In the genomic region with DNA sequence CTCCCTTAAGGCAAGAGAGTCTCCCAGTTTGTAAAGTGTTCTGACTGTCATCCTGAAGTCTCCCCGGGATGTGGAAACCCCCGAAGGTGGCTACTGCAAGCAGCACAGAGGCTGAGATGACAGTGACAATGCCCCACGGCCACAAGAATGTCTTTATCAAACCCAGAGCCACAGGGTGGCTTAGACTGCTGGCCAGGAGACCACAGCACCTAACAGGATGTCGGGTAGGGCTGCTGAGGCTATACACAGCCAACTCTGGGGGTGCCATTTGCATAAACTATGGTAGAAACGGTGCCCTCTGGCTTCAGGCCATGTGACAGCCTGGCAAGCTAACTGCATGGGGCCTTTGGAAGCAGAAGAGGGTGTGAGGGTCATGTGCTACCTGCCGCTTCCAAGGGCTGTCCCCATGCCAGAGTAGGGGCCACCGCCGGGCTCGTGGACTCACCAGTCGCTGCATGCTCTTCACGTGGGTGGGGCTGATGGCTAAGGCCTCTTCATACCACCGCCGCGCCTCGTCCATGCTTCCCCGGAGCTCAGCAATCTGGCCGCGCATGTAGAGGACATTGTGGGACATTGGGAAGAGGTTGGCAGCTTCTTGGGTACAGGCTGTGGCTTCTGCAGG, we compare ENCODE assay signal across 25 cellular contexts.
A peak's percentile ranks its signal among the peaks of the same experiment; 100 is the strongest.
DNase-seq lines count a peak whose midpoint lies in the region; ATAC-seq and TF ChIP-seq lines count a peak whose summit lies in the region.
"Had no signal": no experiment of that assay in that cellular context is flagged by ENCODE, and none has a peak within 500 bp of the region (broad histone marks: within the 10 kb centered on the region; RNA-seq: fewer than 3 reads in every experiment).

No MANE protein-coding gene starts in this region.

- no peak overlapping the region for H3K27ac Mint-ChIP-seq in natural killer cell
- H3K27ac Mint-ChIP-seq in natural killer cell treated with Interleukin-12 subunit alpha and Interleukin-12 subunit beta and Interleukin-15 and Interleukin-18, amount 100 ng/mL, for 72 hours: no peak overlapping the region
- no peak overlapping the region for H3K27ac Mint-ChIP-seq in CD4-positive, alpha-beta T cell
- H3K27ac Mint-ChIP-seq in stimulated activated memory B cell treated with anti-CD40 and anti-IgM and Interleukin-4, amounts not matched to agents 10 μg/mL and 1 μg/mL and 100 μg/mL, for 72 hours: no peak overlapping the region
- H3K27ac Mint-ChIP-seq: immature natural killer cell, nephron progenitor cell had no signal

- no peak overlapping the region for H3K4me3 Mint-ChIP-seq in natural killer cell
- no peak overlapping the region for H3K4me3 Mint-ChIP-seq in natural killer cell treated with Interleukin-12 subunit alpha and Interleukin-12 subunit beta and Interleukin-15 and Interleukin-18, amount 100 ng/mL, for 72 hours
- H3K4me3 Mint-ChIP-seq in CD4-positive, alpha-beta T cell: no peak overlapping the region
- no peak overlapping the region for H3K4me3 Mint-ChIP-seq in stimulated activated memory B cell treated with anti-CD40 and anti-IgM and Interleukin-4, amounts not matched to agents 10 μg/mL and 1 μg/mL and 100 μg/mL, for 72 hours
- H3K4me3 Mint-ChIP-seq: H9, immature natural killer cell, nephron progenitor cell had no signal

- POLR2A ChIA-PET in CD4-positive, alpha-beta T cell (lab: Charles Lee): no interaction called here

- peak in 2 of 3 donors; percentile 30 to 63 for ATAC-seq in natural killer cell
- ATAC-seq in natural killer cell treated with Interleukin-12 subunit alpha and Interleukin-12 subunit beta and Interleukin-15 and Interleukin-18, amount 100 ng/mL, for 72 hours: no peak
- ATAC-seq in upper lobe of right lung: no peak
- no peak for ATAC-seq in CD4-positive, alpha-beta T cell (ENCODE audit: poor library complexity)
- no peak for ATAC-seq in stimulated activated memory B cell treated with anti-CD40 and anti-IgM and Interleukin-4, amounts not matched to agents 10 μg/mL and 1 μg/mL and 100 μg/mL, for 72 hours
- ATAC-seq: activated CD4-positive, CD25-positive, alpha-beta regulatory T cell treated with anti-CD3 and anti-CD28 coated beads, Interleukin-2, amount 50 U/mL, for 24 hours; SK-N-SH treated with all-trans-retinoic acid at 6 μM for 48 hours had no signal

- H3K36me3 ChIP-seq in esophagus squamous epithelium: peaks cover 0 to 12% (median 0%) of the 10 kb centered on the region in 3 donors
- H3K36me3 ChIP-seq in upper lobe of right lung: no peaks in the 10 kb centered on the region
- H3K36me3 ChIP-seq: cardiac muscle cell, Peyer's patch, thoracic aorta had no signal

- intact Hi-C loops in natural killer cell (cut with micrococcal nuclease) (no loop called here), esophagus squamous epithelium (cut with DNase I) (no loop called here), upper lobe of right lung (cut with DNase I) (no loop called here)
- intact Hi-C loops in CD4-positive, alpha-beta T cell (cut with DNase I, micrococcal nuclease): no loop called here

- CTCF ChIA-PET in CD4-positive, alpha-beta T cell (lab: Charles Lee): no interaction called here

- no peak for DNase-seq in natural killer cell
- no peak for DNase-seq in natural killer cell treated with Interleukin-12 subunit alpha and Interleukin-12 subunit beta and Interleukin-15 and Interleukin-18, amount 100 ng/mL, for 72 hours (ENCODE audit: low spot score)
- DNase-seq in esophagus squamous epithelium (lab: John Stamatoyannopoulos, UW): no peak
- DNase-seq in midbrain (lab: John Stamatoyannopoulos, UW): peak; percentile 47
- DNase-seq in upper lobe of right lung: peak; percentile 58
- no peak for DNase-seq in CD4-positive, alpha-beta T cell
- DNase-seq in activated CD4-positive, alpha-beta T cell treated with anti-CD3 and anti-CD28 coated beads, Interleukin-2, amount 50 U/mL, for 1 hour: no peak
- DNase-seq: ACHN; activated effector memory CD4-positive, alpha-beta T cell treated with Interleukin-2 at 50 U/mL for 16 hours; amniotic stem cell; effector memory CD4-positive, alpha-beta T cell; GDM1; H9; mesendoderm; NCI-H82; nephron progenitor cell; T-helper 9 cell had no signal

- H3K4me1 ChIP-seq in esophagus squamous epithelium (peaks cover 0 to 40% (median 9%) of the 10 kb centered on the region in 3 donors), upper lobe of right lung (peaks cover 4% of the 10 kb centered on the region)
- H3K4me1 ChIP-seq: Peyer's patch had no signal

- no peaks in the 10 kb centered on the region for H3K9me3 ChIP-seq in esophagus squamous epithelium
- H3K9me3 ChIP-seq in upper lobe of right lung: no peaks in the 10 kb centered on the region
- H3K9me3 ChIP-seq in CD4-positive, alpha-beta T cell (ENCODE audit: control insufficient read depth, low read length): no peaks in the 10 kb centered on the region
- H3K9me3 ChIP-seq: Peyer's patch, thoracic aorta had no signal

- H3K4me3 ChIP-seq in esophagus squamous epithelium (no peak overlapping the region), upper lobe of right lung (no peak overlapping the region)
- H3K4me3 ChIP-seq: cardiac muscle cell, Peyer's patch, thoracic aorta had no signal

- H3K27me3 ChIP-seq in esophagus squamous epithelium (no peaks in the 10 kb centered on the region), upper lobe of right lung (no peaks in the 10 kb centered on the region)
- H3K27me3 ChIP-seq in CD4-positive, alpha-beta T cell (ENCODE audit: control insufficient read depth, insufficient read depth, low read length): no peaks in the 10 kb centered on the region
- H3K27me3 ChIP-seq: cardiac muscle cell, Peyer's patch had no signal

- no peaks in the 10 kb centered on the region for H3K4me1 Mint-ChIP-seq in natural killer cell
- no peaks in the 10 kb centered on the region for H3K4me1 Mint-ChIP-seq in natural killer cell treated with Interleukin-12 subunit alpha and Interleukin-12 subunit beta and Interleukin-15 and Interleukin-18, amount 100 ng/mL, for 72 hours (ENCODE audit: low read depth in 2 of 2)
- H3K4me1 Mint-ChIP-seq in CD4-positive, alpha-beta T cell (ENCODE audit: low read depth): no peaks in the 10 kb centered on the region
- no peaks in the 10 kb centered on the region for H3K4me1 Mint-ChIP-seq in stimulated activated memory B cell treated with anti-CD40 and anti-IgM and Interleukin-4, amounts not matched to agents 10 μg/mL and 1 μg/mL and 100 μg/mL, for 72 hours
- H3K4me1 Mint-ChIP-seq: immature natural killer cell had no signal

- peak overlapping the region in 3 of 4 donors; percentile 58 to 86 (median 68) for H3K27ac ChIP-seq in esophagus squamous epithelium
- H3K27ac ChIP-seq in upper lobe of right lung: peak overlapping the region; percentile 73
- no peak overlapping the region for H3K27ac ChIP-seq in CD4-positive, alpha-beta T cell (ENCODE audit: low read depth, low read length)
- H3K27ac ChIP-seq: C4-2B, cardiac muscle cell, Peyer's patch, thoracic aorta had no signal

- TF ChIP-seq POLR2A in esophagus squamous epithelium (IDR thresholded peaks at IDR 0.05): no peak

- WGBS in esophagus squamous epithelium, 2 donors: 20 to 97% methylated on average over 1 to 6 of the region's 18 CpGs

- TF ChIP-seq CTCF in natural killer cell (IDR thresholded peaks at IDR 0.05) (no peak), esophagus squamous epithelium (IDR thresholded peaks at IDR 0.05) (no peak), upper lobe of right lung (IDR thresholded peaks at IDR 0.05) (no peak)
- TF ChIP-seq CTCF in CD4-positive, alpha-beta T cell (IDR thresholded peaks at IDR 0.05): no peak

- no peaks in the 10 kb centered on the region for H3K9me3 Mint-ChIP-seq in natural killer cell
- H3K9me3 Mint-ChIP-seq in natural killer cell treated with Interleukin-12 subunit alpha and Interleukin-12 subunit beta and Interleukin-15 and Interleukin-18, amount 100 ng/mL, for 72 hours: no peaks in the 10 kb centered on the region
- H3K9me3 Mint-ChIP-seq in CD4-positive, alpha-beta T cell: no peaks in the 10 kb centered on the region
- no peaks in the 10 kb centered on the region for H3K9me3 Mint-ChIP-seq in stimulated activated memory B cell treated with anti-CD40 and anti-IgM and Interleukin-4, amounts not matched to agents 10 μg/mL and 1 μg/mL and 100 μg/mL, for 72 hours
- H3K9me3 Mint-ChIP-seq: H9, immature natural killer cell, nephron progenitor cell had no signal

- H3K36me3 Mint-ChIP-seq in natural killer cell: no peaks in the 10 kb centered on the region
- no peaks in the 10 kb centered on the region for H3K36me3 Mint-ChIP-seq in natural killer cell treated with Interleukin-12 subunit alpha and Interleukin-12 subunit beta and Interleukin-15 and Interleukin-18, amount 100 ng/mL, for 72 hours
- H3K36me3 Mint-ChIP-seq in CD4-positive, alpha-beta T cell (ENCODE audit: low read depth): no peaks in the 10 kb centered on the region
- H3K36me3 Mint-ChIP-seq in stimulated activated memory B cell treated with anti-CD40 and anti-IgM and Interleukin-4, amounts not matched to agents 10 μg/mL and 1 μg/mL and 100 μg/mL, for 72 hours: no peaks in the 10 kb centered on the region
- H3K36me3 Mint-ChIP-seq: immature natural killer cell had no signal

- H3K27me3 Mint-ChIP-seq in natural killer cell (ENCODE audit: low read depth in 2 of 2): peaks cover 0 to 6% of the 10 kb centered on the region in 2 donors
- H3K27me3 Mint-ChIP-seq in natural killer cell treated with Interleukin-12 subunit alpha and Interleukin-12 subunit beta and Interleukin-15 and Interleukin-18, amount 100 ng/mL, for 72 hours: peaks cover 0 to 4% of the 10 kb centered on the region in 2 donors
- H3K27me3 Mint-ChIP-seq in CD4-positive, alpha-beta T cell: no peaks in the 10 kb centered on the region
- H3K27me3 Mint-ChIP-seq in stimulated activated memory B cell treated with anti-CD40 and anti-IgM and Interleukin-4, amounts not matched to agents 10 μg/mL and 1 μg/mL and 100 μg/mL, for 72 hours: no peaks in the 10 kb centered on the region

Comparison
In these comparisons a context has a peak if more than half of its experiments do, and no peak if none do; other contexts are left out.
1. ATAC-seq: peak in natural killer cell (2 of 3); none in natural killer cell treated with Interleukin-12 subunit alpha and Interleukin-12 subunit beta and Interleukin-15 and Interleukin-18, amount 100 ng/mL, for 72 hours (0 of 2), upper lobe of right lung (single experiment), CD4-positive, alpha-beta T cell (single experiment) and stimulated activated memory B cell treated with anti-CD40 and anti-IgM and Interleukin-4, amounts not matched to agents 10 μg/mL and 1 μg/mL and 100 μg/mL, for 72 hours (single experiment).
2. DNase-seq: peak in midbrain (single experiment) and upper lobe of right lung (single experiment); none in natural killer cell (single experiment), natural killer cell treated with Interleukin-12 subunit alpha and Interleukin-12 subunit beta and Interleukin-15 and Interleukin-18, amount 100 ng/mL, for 72 hours (single experiment), esophagus squamous epithelium (single experiment), CD4-positive, alpha-beta T cell (0 of 10) and activated CD4-positive, alpha-beta T cell treated with anti-CD3 and anti-CD28 coated beads, Interleukin-2, amount 50 U/mL, for 1 hour (single experiment).